20 cellular contexts compared by ENCODE assay signal in the genomic region with DNA sequence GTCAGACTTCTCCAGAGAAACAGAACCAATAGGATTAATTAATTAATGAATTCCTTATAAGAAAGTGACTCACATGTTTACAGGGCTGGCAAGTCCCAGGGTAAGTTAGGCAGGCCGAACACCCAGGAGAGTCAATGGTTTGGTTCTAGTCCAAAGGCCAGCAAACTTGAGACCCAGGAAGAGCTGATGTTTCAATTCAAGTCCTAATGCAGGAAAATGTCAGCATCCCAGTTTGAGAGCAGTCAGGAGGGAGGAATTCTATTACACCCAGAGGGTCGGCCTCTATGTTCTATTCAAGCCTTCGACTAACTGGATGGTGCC.
"Had no signal": no experiment of that assay in that cellular context is flagged by ENCODE, and none has a peak within 500 bp of the region (broad histone marks: within the 10 kb centered on the region; RNA-seq: fewer than 3 reads in every experiment).

No MANE protein-coding gene starts in this region.

- H3K27me3 ChIP-seq: gastrocnemius medialis, left lung, pancreas, right atrium auricular region, sigmoid colon, suprapubic skin, transverse colon, vagina had no signal

- DNase-seq: dorsolateral prefrontal cortex; effector CD4-positive, alpha-beta T cell; foreskin fibroblast; gastrocnemius medialis; head of caudate nucleus; left lung; lower lobe of right lung; natural killer cell; pancreas; sigmoid colon; stimulated activated CD4-positive, alpha-beta T cell treated with anti-CD3 and anti-CD28 coated beads, Interleukin-15, amount 100 ng/mL, for 24 hours; stimulated activated CD4-positive, alpha-beta T cell treated with anti-CD3 and anti-CD28 coated beads, Interleukin-2, amount 100 ng/mL, for 48 hours; stimulated activated naive CD4-positive, alpha-beta T cell; stimulated activated naive CD8-positive, alpha-beta T cell treated with anti-CD3 and anti-CD28 coated beads, Interleukin-15, amount 100 ng/mL, for 72 hours; transverse colon had no signal

- H3K4me1 ChIP-seq: left lung, lower lobe of right lung, pancreas, sigmoid colon, suprapubic skin, transverse colon, vagina had no signal

- H3K27ac ChIP-seq: dorsolateral prefrontal cortex, lower lobe of right lung, pancreas, right atrium auricular region, sigmoid colon, suprapubic skin, transverse colon, vagina had no signal

- H3K9me3 ChIP-seq: gastrocnemius medialis, left lung, lower lobe of right lung, pancreas, right atrium auricular region, sigmoid colon, suprapubic skin, transverse colon, vagina had no signal

- ATAC-seq: natural killer cell; pancreas; stimulated activated naive CD8-positive, alpha-beta T cell treated with anti-CD3 and anti-CD28 coated beads, Interleukin-15, amount 100 ng/mL, for 72 hours had no signal

- FAIRE-seq: colon, keratinocyte, pancreas had no signal

- H3K36me3 ChIP-seq: gastrocnemius medialis, left lung, lower lobe of right lung, pancreas, right atrium auricular region, sigmoid colon, suprapubic skin, transverse colon, vagina had no signal

- H3K4me3 ChIP-seq: dorsolateral prefrontal cortex, gastrocnemius medialis, left lung, lower lobe of right lung, pancreas, right atrium auricular region, sigmoid colon, suprapubic skin, transverse colon, vagina had no signal
